7 cellular contexts compared by ENCODE assay signal in the genomic region with DNA sequence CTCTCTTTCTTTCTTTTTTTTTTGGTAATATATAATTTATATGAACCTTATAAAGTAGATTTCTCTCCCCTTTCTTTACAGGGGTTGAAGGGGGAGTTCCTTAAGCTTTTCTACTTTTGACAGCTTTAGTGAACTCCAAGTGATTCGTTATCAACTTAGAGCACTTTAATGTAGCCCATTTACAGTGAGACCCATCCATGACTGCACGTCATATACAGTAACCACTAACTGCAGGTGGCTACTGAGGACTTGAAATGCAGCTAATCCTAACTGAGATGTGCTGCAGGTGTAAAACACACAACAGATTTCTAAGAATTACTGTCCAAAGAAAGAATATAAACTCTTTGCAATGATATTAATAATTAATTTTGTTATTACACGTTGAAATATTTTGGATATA. TPM values are rescaled to one million over a fixed set of nuclear protein-coding genes. Genes with fewer than 3 reads are reported as not detected.
A peak's percentile ranks its signal among the peaks of the same experiment; 100 is the strongest.
DNase-seq lines count a peak whose midpoint lies in the region; TF ChIP-seq lines count a peak whose summit lies in the region.

No MANE protein-coding gene starts in this region.

- peak overlapping the region; percentile 93 for H2AFZ ChIP-seq in GM23248
- H2AFZ ChIP-seq in fibroblast of lung (ENCODE audit: low read length): peak overlapping the region; percentile 90

- H3K4me1 ChIP-seq in GM23248 (ENCODE audit: insufficient read depth) (0 out of 2 replicates have a peak, but pooled peaks cover 5% of the 10 kb centered on the region), fibroblast of lung (ENCODE audit: control insufficient read depth, extremely low read depth, insufficient read depth, low read length) (no peaks in the 10 kb centered on the region), skeletal muscle satellite cell (ENCODE audit: control insufficient read depth, insufficient read depth, low read length) (no peaks in the 10 kb centered on the region)

- 45 to 55% methylated on average over 3 of the region's 3 CpGs for WGBS in GM23248 (ENCODE audit: low coverage in 1 of 2, low lambda C conversion rate in 2 of 2, missing lambda C conversion rate in 2 of 2), 2 experiments

- H3K36me3 ChIP-seq in GM23248 (ENCODE audit: low read depth) (no peaks in the 10 kb centered on the region), fibroblast of lung (ENCODE audit: control insufficient read depth, insufficient read depth, low read length) (no peaks in the 10 kb centered on the region), skeletal muscle satellite cell (ENCODE audit: insufficient read depth, low read length) (no peaks in the 10 kb centered on the region)

- H3K9ac ChIP-seq in GM23248 (peak overlapping the region; percentile 72), fibroblast of lung (ENCODE audit: insufficient read depth, low read length) (no peak overlapping the region), skeletal muscle satellite cell (ENCODE audit: low read depth, low read length) (peak overlapping the region; percentile 45)

- H3K79me2 ChIP-seq in GM23248 (ENCODE audit: insufficient read depth) (no peaks in the 10 kb centered on the region), fibroblast of lung (ENCODE audit: control insufficient read depth, insufficient read depth, low read length) (no peaks in the 10 kb centered on the region)

- peak overlapping the region; percentile 88 for H3K4me2 ChIP-seq in GM23248 (ENCODE audit: unreplicated experiment)
- peak overlapping the region; percentile 92 for H3K4me2 ChIP-seq in fibroblast of lung (ENCODE audit: extremely low read depth, insufficient read depth, low read length)
- H3K4me2 ChIP-seq in skeletal muscle satellite cell (ENCODE audit: low read length): peak overlapping the region; percentile 83

- DNase-seq in GM23248 (peak; percentile 9), NCI-H345 (lab: John Stamatoyannopoulos, UW) (peak; percentile 20), fibroblast of lung (ENCODE audit: low read depth in 2 of 2) (no peak), NCI-H1694 (lab: John Stamatoyannopoulos, UW) (no peak), erythroblast (lab: John Stamatoyannopoulos, UW) (no peak)
- no peak for DNase-seq in stimulated activated CD4-positive, alpha-beta T cell treated with anti-CD3 and anti-CD28 coated beads, Interleukin-4, amount 100 ng/mL, for 1 hour

- no peaks in the 10 kb centered on the region for H3F3A ChIP-seq in GM23248 (ENCODE audit: insufficient read depth)

- H3K9me3 ChIP-seq in GM23248 (ENCODE audit: low read depth) (no peaks in the 10 kb centered on the region), fibroblast of lung (ENCODE audit: control insufficient read depth, insufficient read depth, low read depth, low read length) (no peaks in the 10 kb centered on the region), skeletal muscle satellite cell (replicated peaks; ENCODE audit: low read length) (no peaks in the 10 kb centered on the region)

- in situ Hi-C loops in GM23248 (cut with MboI): no loop called here

- H4K20me1 ChIP-seq in GM23248 (ENCODE audit: insufficient read depth) (no peaks in the 10 kb centered on the region), fibroblast of lung (ENCODE audit: control insufficient read depth, extremely low read depth, insufficient read depth, low read length) (no peaks in the 10 kb centered on the region)

- H3K27me3 ChIP-seq in GM23248 (replicated peaks; ENCODE audit: insufficient read depth) (no peaks in the 10 kb centered on the region), fibroblast of lung (ENCODE audit: control insufficient read depth, insufficient read depth, low read length) (no peaks in the 10 kb centered on the region), skeletal muscle satellite cell (ENCODE audit: control insufficient read depth, insufficient read depth, low read length) (peaks cover 43% of the 10 kb centered on the region)

- TF ChIP-seq POLR2A in erythroblast (IDR thresholded peaks at IDR 0.05; ENCODE audit: low read length): no peak

- no peak for TF ChIP-seq CTCF in fibroblast of lung (conservative IDR thresholded peaks at IDR 0.05 in 1 of 2, IDR thresholded peaks at IDR 0.05 in 1 of 2; ENCODE audit: low read depth in 1 of 2, low read length in 2 of 2)

- no peaks in the 10 kb centered on the region for H3K9me2 ChIP-seq in GM23248 (ENCODE audit: insufficient read depth)

- no peak overlapping the region for H3K27ac ChIP-seq in GM23248
- no peak overlapping the region for H3K27ac ChIP-seq in fibroblast of lung (ENCODE audit: insufficient read depth, low read length)

- H3K4me3 ChIP-seq in GM23248: peak overlapping the region; percentile 84
- peak overlapping the region; percentile 59 to 89 (median 62) for H3K4me3 ChIP-seq in fibroblast of lung (replicated peaks in 1 of 4; ENCODE audit: control extremely low read depth in 1 of 4, insufficient read depth in 1 of 4, low read depth in 3 of 4, low read length in 4 of 4)
- peak overlapping the region; percentile 75 for H3K4me3 ChIP-seq in skeletal muscle satellite cell (ENCODE audit: low read length)

RNA-seq across cellular contexts. Expression of gene LRRIQ1, which starts 0.6 kb away (rescaled TPM):
- 0.11 and 0.13 TPM in 2 replicates for total RNA-seq in GM23248 (2014; rRNA removed; shearing (Covaris generic))
- polyA plus RNA-seq in GM23248 (2016; fragmentation: Nextera tagmentation; extraction: Ambion mirVana) (0.88 and 1.3 TPM in 2 replicates), fibroblast of lung (0.05 and 0.33 TPM in 2 replicates)
- total RNA-seq in fibroblast of lung: under 0.01 TPM in 2 replicates
- polyA plus RNA-seq in fibroblast of lung (2012): not detected in 2 replicates
- polyA minus RNA-seq in fibroblast of lung (ENCODE audit: low replicate concordance): not detected in 2 replicates
- total RNA-seq in skeletal muscle satellite cell (2012; rRNA removed): 0.25 and 0.44 TPM in 2 replicates

RNA-seq across cellular contexts. Expression of gene TSPAN19, which starts 0.7 kb away (rescaled TPM):
- total RNA-seq in GM23248 (2014; rRNA removed; shearing (Covaris generic)): not detected in 2 replicates
- 0.23 and 0.38 TPM in 2 replicates for polyA plus RNA-seq in GM23248 (2016; fragmentation: Nextera tagmentation; extraction: Ambion mirVana)
- total RNA-seq in fibroblast of lung: not detected in 2 replicates
- not detected in 2 replicates for polyA plus RNA-seq in fibroblast of lung
- not detected in 2 replicates for polyA plus RNA-seq in fibroblast of lung (2012)
- not detected in 2 replicates for polyA minus RNA-seq in fibroblast of lung (ENCODE audit: low replicate concordance)
- total RNA-seq in skeletal muscle satellite cell (2012; rRNA removed): 1.3 TPM in 1 of 2 replicates, not detected in the other

Comparison
In these comparisons a context has a peak if more than half of its experiments do, and no peak if none do; other contexts are left out.
1. DNase-seq: peak in GM23248 (single experiment) and NCI-H345 (single experiment); none in fibroblast of lung (0 of 2), stimulated activated CD4-positive, alpha-beta T cell treated with anti-CD3 and anti-CD28 coated beads, Interleukin-4, amount 100 ng/mL, for 1 hour (single experiment), NCI-H1694 (single experiment) and erythroblast (0 of 2).
2. Peak in every context shown above with its lines, with median percentiles within 50 percentile points of each other: H3K4me2 ChIP-seq and H3K4me3 ChIP-seq.